4 cellular contexts compared by ENCODE assay signal in genomic region chr19:32303193-32303592, GRCh38.
TF ChIP-seq lines count a peak whose summit lies in the region.

No MANE protein-coding gene starts in this region.

TF ChIP-seq in SK-N-SH treated with all-trans-retinoic acid at 6 μM for 48 hours, 23 proteins besides CTCF, POLR2A, EP300 and RAD21:
- TF ChIP-seq, protein P1, sequence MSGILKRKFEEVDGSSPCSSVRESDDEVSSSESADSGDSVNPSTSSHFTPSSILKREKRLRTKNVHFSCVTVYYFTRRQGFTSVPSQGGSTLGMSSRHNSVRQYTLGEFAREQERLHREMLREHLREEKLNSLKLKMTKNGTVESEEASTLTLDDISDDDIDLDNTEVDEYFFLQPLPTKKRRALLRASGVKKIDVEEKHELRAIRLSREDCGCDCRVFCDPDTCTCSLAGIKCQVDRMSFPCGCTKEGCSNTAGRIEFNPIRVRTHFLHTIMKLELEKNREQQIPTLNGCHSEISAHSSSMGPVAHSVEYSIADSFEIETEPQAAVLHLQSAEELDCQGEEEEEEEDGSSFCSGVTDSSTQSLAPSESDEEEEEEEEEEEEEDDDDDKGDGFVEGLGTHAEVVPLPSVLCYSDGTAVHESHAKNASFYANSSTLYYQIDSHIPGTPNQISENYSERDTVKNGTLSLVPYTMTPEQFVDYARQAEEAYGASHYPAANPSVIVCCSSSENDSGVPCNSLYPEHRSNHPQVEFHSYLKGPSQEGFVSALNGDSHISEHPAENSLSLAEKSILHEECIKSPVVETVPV (CRISPR knock-in tag; IDR thresholded peaks at IDR 0.05), result no peak
- TF ChIP-seq GLIS3 (CRISPR knock-in tag; IDR thresholded peaks at IDR 0.05) (no peak), ZFP30 (CRISPR knock-in tag; IDR thresholded peaks at IDR 0.05) (peak; percentile 60; the same call in 1 of the 2 replicates)
- TF ChIP-seq, protein P2, sequence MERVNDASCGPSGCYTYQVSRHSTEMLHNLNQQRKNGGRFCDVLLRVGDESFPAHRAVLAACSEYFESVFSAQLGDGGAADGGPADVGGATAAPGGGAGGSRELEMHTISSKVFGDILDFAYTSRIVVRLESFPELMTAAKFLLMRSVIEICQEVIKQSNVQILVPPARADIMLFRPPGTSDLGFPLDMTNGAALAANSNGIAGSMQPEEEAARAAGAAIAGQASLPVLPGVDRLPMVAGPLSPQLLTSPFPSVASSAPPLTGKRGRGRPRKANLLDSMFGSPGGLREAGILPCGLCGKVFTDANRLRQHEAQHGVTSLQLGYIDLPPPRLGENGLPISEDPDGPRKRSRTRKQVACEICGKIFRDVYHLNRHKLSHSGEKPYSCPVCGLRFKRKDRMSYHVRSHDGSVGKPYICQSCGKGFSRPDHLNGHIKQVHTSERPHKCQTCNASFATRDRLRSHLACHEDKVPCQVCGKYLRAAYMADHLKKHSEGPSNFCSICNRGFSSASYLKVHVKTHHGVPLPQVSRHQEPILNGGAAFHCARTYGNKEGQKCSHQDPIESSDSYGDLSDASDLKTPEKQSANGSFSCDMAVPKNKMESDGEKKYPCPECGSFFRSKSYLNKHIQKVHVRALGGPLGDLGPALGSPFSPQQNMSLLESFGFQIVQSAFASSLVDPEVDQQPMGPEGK (CRISPR knock-in tag; IDR thresholded peaks at IDR 0.05; ENCODE audit: borderline replicate concordance), result no peak

TF ChIP-seq in SK-N-SH, 30 proteins besides CTCF, POLR2A, EP300 and RAD21:
- TF ChIP-seq REST (IDR thresholded peaks at IDR 0.05; ENCODE audit: low read depth, low read length) (no peak), RCOR1 (IDR thresholded peaks at IDR 0.05; ENCODE audit: low read length) (no peak), GABPA (IDR thresholded peaks at IDR 0.05; ENCODE audit: low read depth) (no peak), USF1 (IDR thresholded peaks at IDR 0.05; ENCODE audit: borderline replicate concordance, low read depth) (no peak), CHD2 (IDR thresholded peaks at IDR 0.05; ENCODE audit: low read length, partially characterized antibody) (no peak), POLR2AphosphoS5 (IDR thresholded peaks at IDR 0.05; ENCODE audit: low read depth, low read length) (no peak)
- TF ChIP-seq, protein P3, sequence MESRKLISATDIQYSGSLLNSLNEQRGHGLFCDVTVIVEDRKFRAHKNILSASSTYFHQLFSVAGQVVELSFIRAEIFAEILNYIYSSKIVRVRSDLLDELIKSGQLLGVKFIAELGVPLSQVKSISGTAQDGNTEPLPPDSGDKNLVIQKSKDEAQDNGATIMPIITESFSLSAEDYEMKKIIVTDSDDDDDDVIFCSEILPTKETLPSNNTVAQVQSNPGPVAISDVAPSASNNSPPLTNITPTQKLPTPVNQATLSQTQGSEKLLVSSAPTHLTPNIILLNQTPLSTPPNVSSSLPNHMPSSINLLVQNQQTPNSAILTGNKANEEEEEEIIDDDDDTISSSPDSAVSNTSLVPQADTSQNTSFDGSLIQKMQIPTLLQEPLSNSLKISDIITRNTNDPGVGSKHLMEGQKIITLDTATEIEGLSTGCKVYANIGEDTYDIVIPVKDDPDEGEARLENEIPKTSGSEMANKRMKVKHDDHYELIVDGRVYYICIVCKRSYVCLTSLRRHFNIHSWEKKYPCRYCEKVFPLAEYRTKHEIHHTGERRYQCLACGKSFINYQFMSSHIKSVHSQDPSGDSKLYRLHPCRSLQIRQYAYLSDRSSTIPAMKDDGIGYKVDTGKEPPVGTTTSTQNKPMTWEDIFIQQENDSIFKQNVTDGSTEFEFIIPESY (IDR thresholded peaks at IDR 0.05; ENCODE audit: borderline replicate concordance, low read depth), result no peak

TF ChIP-seq in HepG2, 621 proteins besides CTCF, POLR2A, EP300 and RAD21:
- TF ChIP-seq, protein P4, sequence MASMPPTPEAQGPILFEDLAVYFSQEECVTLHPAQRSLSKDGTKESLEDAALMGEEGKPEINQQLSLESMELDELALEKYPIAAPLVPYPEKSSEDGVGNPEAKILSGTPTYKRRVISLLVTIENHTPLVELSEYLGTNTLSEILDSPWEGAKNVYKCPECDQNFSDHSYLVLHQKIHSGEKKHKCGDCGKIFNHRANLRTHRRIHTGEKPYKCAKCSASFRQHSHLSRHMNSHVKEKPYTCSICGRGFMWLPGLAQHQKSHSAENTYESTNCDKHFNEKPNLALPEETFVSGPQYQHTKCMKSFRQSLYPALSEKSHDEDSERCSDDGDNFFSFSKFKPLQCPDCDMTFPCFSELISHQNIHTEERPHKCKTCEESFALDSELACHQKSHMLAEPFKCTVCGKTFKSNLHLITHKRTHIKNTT (CRISPR knock-in tag; IDR thresholded peaks at IDR 0.05), result no peak
- TF ChIP-seq ZNF160 (CRISPR knock-in tag; IDR thresholded peaks at IDR 0.05), result peak; percentile 65; the same call in 1 of the 2 replicates
- TF ChIP-seq KDM4B (CRISPR knock-in tag; IDR thresholded peaks at IDR 0.05), result no peak
- no peak for TF ChIP-seq ZNF282 (IDR thresholded peaks at IDR 0.05; ENCODE audit: partially characterized antibody)
- TF ChIP-seq, protein P5, sequence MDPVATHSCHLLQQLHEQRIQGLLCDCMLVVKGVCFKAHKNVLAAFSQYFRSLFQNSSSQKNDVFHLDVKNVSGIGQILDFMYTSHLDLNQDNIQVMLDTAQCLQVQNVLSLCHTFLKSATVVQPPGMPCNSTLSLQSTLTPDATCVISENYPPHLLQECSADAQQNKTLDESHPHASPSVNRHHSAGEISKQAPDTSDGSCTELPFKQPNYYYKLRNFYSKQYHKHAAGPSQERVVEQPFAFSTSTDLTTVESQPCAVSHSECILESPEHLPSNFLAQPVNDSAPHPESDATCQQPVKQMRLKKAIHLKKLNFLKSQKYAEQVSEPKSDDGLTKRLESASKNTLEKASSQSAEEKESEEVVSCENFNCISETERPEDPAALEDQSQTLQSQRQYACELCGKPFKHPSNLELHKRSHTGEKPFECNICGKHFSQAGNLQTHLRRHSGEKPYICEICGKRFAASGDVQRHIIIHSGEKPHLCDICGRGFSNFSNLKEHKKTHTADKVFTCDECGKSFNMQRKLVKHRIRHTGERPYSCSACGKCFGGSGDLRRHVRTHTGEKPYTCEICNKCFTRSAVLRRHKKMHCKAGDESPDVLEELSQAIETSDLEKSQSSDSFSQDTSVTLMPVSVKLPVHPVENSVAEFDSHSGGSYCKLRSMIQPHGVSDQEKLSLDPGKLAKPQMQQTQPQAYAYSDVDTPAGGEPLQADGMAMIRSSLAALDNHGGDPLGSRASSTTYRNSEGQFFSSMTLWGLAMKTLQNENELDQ (CRISPR knock-in tag; IDR thresholded peaks at IDR 0.05; ENCODE audit: borderline replicate concordance), result no peak

TF ChIP-seq in A549, 52 proteins besides CTCF, POLR2A, EP300 and RAD21:
- no peak for TF ChIP-seq TP53 (CRISPR knock-in tag; IDR thresholded peaks at IDR 0.05)
- TF ChIP-seq ESRRA (IDR thresholded peaks at IDR 0.05; ENCODE audit: borderline replicate concordance, low read length), result no peak
- TF ChIP-seq CHD2 (IDR thresholded peaks at IDR 0.05; ENCODE audit: low read length, partially characterized antibody), result no peak
- TF ChIP-seq, protein P6, sequence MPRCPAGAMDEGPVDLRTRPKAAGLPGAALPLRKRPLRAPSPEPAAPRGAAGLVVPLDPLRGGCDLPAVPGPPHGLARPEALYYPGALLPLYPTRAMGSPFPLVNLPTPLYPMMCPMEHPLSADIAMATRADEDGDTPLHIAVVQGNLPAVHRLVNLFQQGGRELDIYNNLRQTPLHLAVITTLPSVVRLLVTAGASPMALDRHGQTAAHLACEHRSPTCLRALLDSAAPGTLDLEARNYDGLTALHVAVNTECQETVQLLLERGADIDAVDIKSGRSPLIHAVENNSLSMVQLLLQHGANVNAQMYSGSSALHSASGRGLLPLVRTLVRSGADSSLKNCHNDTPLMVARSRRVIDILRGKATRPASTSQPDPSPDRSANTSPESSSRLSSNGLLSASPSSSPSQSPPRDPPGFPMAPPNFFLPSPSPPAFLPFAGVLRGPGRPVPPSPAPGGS (IDR thresholded peaks at IDR 0.05), result no peak
- no peak for TF ChIP-seq RFX5 (IDR thresholded peaks at IDR 0.05)
